In the genomic region with DNA sequence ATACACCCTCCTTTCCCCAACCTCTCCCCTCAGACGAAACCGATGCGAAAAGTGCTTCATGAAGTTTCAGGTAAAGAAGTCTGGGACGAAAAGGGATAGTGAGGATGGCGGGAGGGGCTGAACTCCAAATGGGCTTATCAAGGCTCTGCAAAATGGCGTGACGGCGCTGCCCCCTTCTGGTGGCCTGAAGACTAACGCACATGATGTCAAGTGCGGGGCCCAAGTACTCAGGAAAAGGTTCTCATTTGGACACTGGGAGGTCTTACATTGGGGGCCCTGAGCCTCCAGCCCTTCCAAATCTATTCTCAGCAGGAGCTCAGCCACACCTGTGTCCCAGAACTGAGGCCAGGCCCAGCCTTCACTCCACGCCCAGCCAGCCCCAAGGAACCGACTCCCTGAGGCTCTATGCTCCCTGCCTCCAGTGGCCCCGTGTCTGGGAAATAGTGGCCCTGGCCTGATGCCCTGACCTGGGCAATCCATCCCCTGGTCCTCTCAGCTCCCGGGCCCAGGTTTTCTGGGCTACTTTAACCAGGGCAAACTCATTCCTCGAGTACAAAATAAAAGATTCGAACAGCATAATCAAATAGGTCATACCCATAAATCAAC, we compare ENCODE assay signal across 8 cellular contexts.
DNase-seq lines count a peak whose midpoint lies in the region; ATAC-seq and TF ChIP-seq lines count a peak whose summit lies in the region.

No MANE protein-coding gene starts in this region.

- H3K27me3 Mint-ChIP-seq in activated CD4-positive, alpha-beta memory T cell treated with anti-CD3 and anti-CD28 coated beads for 36 hours, result peaks cover 6% of the 10 kb centered on the region

- CTCF ChIA-PET in activated CD4-positive, alpha-beta memory T cell treated with anti-CD3 and anti-CD28 coated beads for 36 hours (lab: Charles Lee), result interaction anchor here (0.9 to 13.8 kb wide), 8 partner anchors 10 to 190 kb away, joined by 3 to 145 read pairs (median 4); no protein-coding TSS in a partner anchor

- H3K4me1 Mint-ChIP-seq in activated CD4-positive, alpha-beta memory T cell treated with anti-CD3 and anti-CD28 coated beads for 36 hours (ENCODE audit: low read depth), result no peaks in the 10 kb centered on the region

- ATAC-seq in left ventricle myocardium superior (peak; percentile 43), HG03457 (IDR thresholded peaks at IDR 0.05; ENCODE audit: unreplicated experiment) (no peak), GM19035 (IDR thresholded peaks at IDR 0.05; ENCODE audit: unreplicated experiment) (no peak)

- H3K9me3 Mint-ChIP-seq in activated CD4-positive, alpha-beta memory T cell treated with anti-CD3 and anti-CD28 coated beads for 36 hours, result no peaks in the 10 kb centered on the region

- POLR2A ChIA-PET in activated CD4-positive, alpha-beta memory T cell treated with anti-CD3 and anti-CD28 coated beads for 36 hours (lab: Charles Lee), result no interaction called here

- intact Hi-C loops in activated CD4-positive, alpha-beta memory T cell treated with anti-CD3 and anti-CD28 coated beads for 36 hours (cut with micrococcal nuclease), result loop anchor here (1.0 to 10.0 kb wide), 2 partner anchors 188 to 399 kb away; no protein-coding TSS in a partner anchor
- intact Hi-C loops in left ventricle myocardium superior (cut with micrococcal nuclease), result no loop called here

- TF ChIP-seq CTCF in LNCAP (IDR thresholded peaks at IDR 0.05), result peak; percentile 79

- H3K4me3 Mint-ChIP-seq in activated CD4-positive, alpha-beta memory T cell treated with anti-CD3 and anti-CD28 coated beads for 36 hours, result no peak overlapping the region

- no peak overlapping the region for H3K27ac Mint-ChIP-seq in activated CD4-positive, alpha-beta memory T cell treated with anti-CD3 and anti-CD28 coated beads for 36 hours

- H3K36me3 Mint-ChIP-seq in activated CD4-positive, alpha-beta memory T cell treated with anti-CD3 and anti-CD28 coated beads for 36 hours, result no peaks in the 10 kb centered on the region

- peak; percentile 18 to 43 for DNase-seq in NCI-H2081 (lab: John Stamatoyannopoulos, UW)
- DNase-seq in NCI-H2081 treated with DMSO at 0.1 percent for 48 hours (lab: John Stamatoyannopoulos, UW), result no peak
- peak; percentile 64 for DNase-seq in activated CD4-positive, alpha-beta memory T cell treated with anti-CD3 and anti-CD28 coated beads for 36 hours
- DNase-seq in left ventricle myocardium superior, result peak; percentile 50
- DNase-seq in stimulated activated CD4-positive, alpha-beta T cell treated with anti-CD3 and anti-CD28 coated beads, Interleukin-4, amount 100 ng/mL, for 1 hour, result peak; percentile 31
